Comparison of ENCODE assay signal across 8 cellular contexts in the genomic region with DNA sequence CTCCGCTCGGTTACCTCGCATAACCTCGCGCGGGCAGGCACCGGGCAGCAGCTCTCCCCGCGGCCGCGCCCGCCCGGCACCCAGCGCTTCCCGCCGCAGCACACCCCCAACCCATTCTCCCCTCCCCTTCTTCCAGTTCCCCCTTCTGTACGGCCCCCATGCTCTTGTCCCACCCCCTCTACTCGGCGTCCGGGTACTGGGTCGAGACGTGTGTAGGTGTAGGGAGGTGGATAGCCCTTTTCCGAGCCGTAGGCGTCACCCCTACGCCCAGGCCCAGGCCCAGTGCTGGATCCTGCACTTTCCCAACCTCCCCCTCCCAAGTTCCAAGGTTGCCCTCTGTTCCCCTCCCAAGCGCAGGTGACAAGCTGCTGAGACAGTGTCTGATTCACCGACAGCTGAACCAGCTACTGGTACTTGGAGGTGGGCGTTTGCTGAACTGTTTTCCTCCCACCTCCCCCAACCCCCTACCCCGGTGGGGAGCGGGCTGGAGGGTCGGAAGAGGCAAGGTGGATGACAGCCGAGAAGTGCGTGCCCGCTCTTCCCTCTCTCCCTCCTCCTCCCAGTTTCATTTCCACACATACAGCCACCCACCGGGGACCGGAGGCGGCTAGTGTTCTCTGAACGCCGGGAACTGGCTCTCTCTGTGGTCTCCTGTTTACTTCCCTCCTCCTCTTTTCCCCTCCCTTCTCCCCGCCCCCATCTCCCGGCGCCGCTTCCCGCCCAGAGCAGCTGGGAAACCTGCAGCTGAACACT. TPM values are rescaled to one million over a fixed set of nuclear protein-coding genes. Genes with fewer than 3 reads are reported as not detected.
A peak's percentile ranks its signal among the peaks of the same experiment; 100 is the strongest.
DNase-seq lines count a peak whose midpoint lies in the region; ATAC-seq and TF ChIP-seq lines count a peak whose summit lies in the region.

No MANE protein-coding gene starts in this region.

- H3K27ac ChIP-seq in effector memory CD4-positive, alpha-beta T cell (ENCODE audit: insufficient read depth, low read length, poor library complexity, severe bottlenecking), result peak overlapping the region; percentile 95
- peak overlapping the region; percentile 92 to 96 for H3K27ac ChIP-seq in lung (ENCODE audit: low read depth in 1 of 2, low read length in 1 of 2)

- in situ Hi-C loops in ACHN (cut with HindIII; ENCODE audit: low pct_ligation_motif_present, low pct_unique_long_range_greater_than_20kb, low sequenced_read_pairs), result no loop called here

- peak overlapping the region; percentile 57 for H3K4me3 ChIP-seq in effector memory CD4-positive, alpha-beta T cell (ENCODE audit: insufficient read depth, low read depth, low read length, poor library complexity, severe bottlenecking)
- H3K4me3 ChIP-seq in lung, result peak overlapping the region; percentile 14

- no peaks in the 10 kb centered on the region for H3K27me3 ChIP-seq in effector memory CD4-positive, alpha-beta T cell (replicated peaks; ENCODE audit: control insufficient read depth, insufficient read depth, low read length, poor library complexity, severe bottlenecking)
- H3K27me3 ChIP-seq in lung (ENCODE audit: control insufficient read depth, insufficient read depth), result no peaks in the 10 kb centered on the region

- peaks cover 33% of the 10 kb centered on the region for H3K4me1 ChIP-seq in effector memory CD4-positive, alpha-beta T cell (ENCODE audit: control insufficient read depth, insufficient read depth, low read length, poor library complexity, severe bottlenecking)
- peaks cover 8 to 18% of the 10 kb centered on the region in 2 donors for H3K4me1 ChIP-seq in lung (ENCODE audit: control insufficient read depth in 2 of 2, insufficient read depth in 2 of 2, low read length in 2 of 2)

- ATAC-seq in GM18502 (IDR thresholded peaks at IDR 0.05; ENCODE audit: poor library complexity, unreplicated experiment), result peak; percentile 27
- peak; percentile 20 for ATAC-seq in HG03045 (IDR thresholded peaks at IDR 0.05; ENCODE audit: unreplicated experiment)
- peak; percentile 13 for ATAC-seq in lung (ENCODE audit: insufficient read depth, low FRiP score)

- H3K9me3 ChIP-seq in effector memory CD4-positive, alpha-beta T cell (ENCODE audit: control insufficient read depth, low read length), result no peaks in the 10 kb centered on the region
- no peaks in the 10 kb centered on the region for H3K9me3 ChIP-seq in lung (ENCODE audit: control insufficient read depth in 2 of 2, insufficient read depth in 1 of 2, low read length in 1 of 2)

- DNase-seq in ACHN (peak; percentile 50), NCI-H2227 (lab: John Stamatoyannopoulos, UW; ENCODE audit: unreplicated experiment) (peak; percentile 88), lung (ENCODE audit: low spot score) (peak; percentile 94)
- DNase-seq in activated CD4-positive, alpha-beta T cell treated with anti-CD3 and anti-CD28 coated beads, Interleukin-2, amount 50 U/mL, for 24 hours (ENCODE audit: low read depth in 1 of 2, low spot score in 1 of 2), result peak; percentile 60 to 67
- DNase-seq in effector memory CD4-positive, alpha-beta T cell, result peak in 1 of 3 donors; percentile 48
- peak in 2 of 3 experiments; percentile 44 to 63 for DNase-seq in stimulated activated CD4-positive, alpha-beta T cell treated with anti-CD3 and anti-CD28 coated beads, TNF-alpha, amount 100 ng/mL, for 24 hours (ENCODE audit: low read depth in 3 of 3)

- WGBS in lung, 2 donors, result 1% methylated on average over 42 to 45 of the region's 45 CpGs

- TF ChIP-seq CTCF in lung (IDR thresholded peaks at IDR 0.05; ENCODE audit: control extremely low read depth, extremely low read depth), result no peak

- no peaks in the 10 kb centered on the region for H3K36me3 ChIP-seq in effector memory CD4-positive, alpha-beta T cell (ENCODE audit: control insufficient read depth, insufficient read depth, low read length)
- no peaks in the 10 kb centered on the region for H3K36me3 ChIP-seq in lung (ENCODE audit: control insufficient read depth in 2 of 2, insufficient read depth in 2 of 2, low read length in 2 of 2)

RNA-seq across cellular contexts. Expression of a gene that starts 6.0 kb away (rescaled TPM):
- 10 to 100 TPM; 34.8 to 61.5 TPM for total RNA-seq in lung
- 10 to 100 TPM; 16.0 to 49.8 TPM for polyA plus RNA-seq in lung
